Comparison of ENCODE assay signal across 19 cellular contexts in genomic region chr2:195782156-195782555, GRCh38.
"Had no signal": no experiment of that assay in that cellular context is flagged by ENCODE, and none has a peak within 500 bp of the region (broad histone marks: within the 10 kb centered on the region; RNA-seq: fewer than 3 reads in every experiment).

No MANE protein-coding gene starts in this region.

- DNase-seq: activated CD4-positive, alpha-beta T cell treated with anti-CD3 and anti-CD28 coated beads for 1 hour; activated CD4-positive, alpha-beta T cell treated with anti-CD3 and anti-CD28 coated beads, Interleukin-2, amount 50 U/mL, for 1 hour; activated CD8-positive, alpha-beta T cell treated with anti-CD3 and anti-CD28 coated beads, Interleukin-2, amount 10 ng/mL, durations not matched to agents 7 days and 5 days; activated gamma-delta T cell; activated naive CD4-positive, alpha-beta T cell treated with anti-CD3 and anti-CD28 coated beads, Interleukin-2, amount 50 U/mL, for 16 hours; activated naive CD8-positive, alpha-beta T cell treated with anti-CD3 and anti-CD28 coated beads, Interleukin-2, amount 50 U/mL, for 24 hours; anterior cingulate cortex; brain microvascular endothelial cell; central memory CD4-positive, alpha-beta T cell; effector memory CD4-positive, alpha-beta T cell; heart right ventricle; islet precursor cell; left colon; ovary; spleen; stimulated activated CD4-positive, alpha-beta T cell treated with anti-CD3 and anti-CD28 coated beads, Interleukin-4, amount 100 ng/mL, for 1 hour; stimulated activated naive CD4-positive, alpha-beta T cell; upper lobe of left lung had no signal

- H3K4me1 ChIP-seq: heart right ventricle, prostate gland, spleen, upper lobe of left lung had no signal

- H3K27me3 ChIP-seq: brain microvascular endothelial cell, heart right ventricle, ovary, spleen, upper lobe of left lung had no signal

- H3K4me3 ChIP-seq: heart right ventricle, ovary, prostate gland, spleen, upper lobe of left lung had no signal

- H3K9me3 ChIP-seq: heart right ventricle, ovary, prostate gland, spleen, upper lobe of left lung had no signal

- H3K36me3 ChIP-seq: brain microvascular endothelial cell, heart right ventricle, ovary, prostate gland, spleen, upper lobe of left lung had no signal

- H3K27ac ChIP-seq: brain microvascular endothelial cell, heart right ventricle, ovary, prostate gland, spleen, upper lobe of left lung had no signal
